Comparison of ENCODE assay signal across 20 cellular contexts in genomic region chr16:27220991-27221390, GRCh38. TPM values are rescaled to one million over a fixed set of nuclear protein-coding genes. Genes with fewer than 3 reads are reported as not detected.
DNase-seq lines count a peak whose midpoint lies in the region; ATAC-seq and TF ChIP-seq lines count a peak whose summit lies in the region.
"Had no signal": no experiment of that assay in that cellular context is flagged by ENCODE, and none has a peak within 500 bp of the region (broad histone marks: within the 10 kb centered on the region; RNA-seq: fewer than 3 reads in every experiment).

No MANE protein-coding gene starts in this region.

- H3K4me3 Mint-ChIP-seq in glutamatergic neuron (ENCODE audit: unreplicated experiment) = peak overlapping the region; percentile 15
- H3K4me3 Mint-ChIP-seq in stimulated activated naive B cell treated with anti-CD40 and anti-IgM and Interleukin-4, amounts not matched to agents 10 μg/mL and 1 μg/mL and 100 μg/mL, for 72 hours = no peak overlapping the region
- no peak overlapping the region for H3K4me3 Mint-ChIP-seq in activated CD8-positive, alpha-beta T cell treated with anti-CD3 and anti-CD28 coated beads, Interleukin-2, amount 10 ng/mL, durations not matched to agents 7 days and 5 days
- H3K4me3 Mint-ChIP-seq: GM23338 had no signal

- in situ Hi-C loops in GM13976 (cut with MboI; ENCODE audit: low sequenced_read_pairs, unreplicated experiment) = no loop called here

- H3K27ac ChIP-seq in RWPE2 (ENCODE audit: poor library complexity, severe bottlenecking) (no peak overlapping the region), RWPE1 (no peak overlapping the region)
- H3K27ac ChIP-seq: C4-2B, PC-9, SJSA1 had no signal

- DNase-seq in GM13976 (ENCODE audit: low spot score) (peak; percentile 25), RWPE2 (ENCODE audit: low spot score) (peak; percentile 54), glutamatergic neuron (no peak), posterior vena cava (ENCODE audit: low spot score) (no peak), RWPE1 (ENCODE audit: low spot score) (no peak)
- no peak for DNase-seq in stimulated activated naive B cell treated with anti-CD40 and anti-IgM and Interleukin-4, amounts not matched to agents 10 μg/mL and 1 μg/mL and 100 μg/mL, for 72 hours
- no peak for DNase-seq in activated CD8-positive, alpha-beta T cell treated with anti-CD3 and anti-CD28 coated beads, Interleukin-2, amount 10 ng/mL, durations not matched to agents 7 days and 5 days
- DNase-seq: ACHN, DND-41, KBM-7, NCI-H1105 treated with DMSO at 0.1 percent for 48 hours, NCI-H1694 treated with DMSO at 0.1 percent for 48 hours, NCI-H2227 treated with DMSO at 0.1 percent for 48 hours, NCI-H510A treated with DMSO at 0.1 percent for 48 hours, NCI-H774, PC-9 had no signal

- H3K27ac Mint-ChIP-seq in glutamatergic neuron (ENCODE audit: unreplicated experiment) = no peak overlapping the region
- peak overlapping the region; percentile 79 for H3K27ac Mint-ChIP-seq in stimulated activated naive B cell treated with anti-CD40 and anti-IgM and Interleukin-4, amounts not matched to agents 10 μg/mL and 1 μg/mL and 100 μg/mL, for 72 hours
- H3K27ac Mint-ChIP-seq in activated CD8-positive, alpha-beta T cell treated with anti-CD3 and anti-CD28 coated beads, Interleukin-2, amount 10 ng/mL, durations not matched to agents 7 days and 5 days = no peak overlapping the region
- H3K27ac Mint-ChIP-seq: GM23338 had no signal

- POLR2A ChIA-PET in activated CD8-positive, alpha-beta T cell treated with anti-CD3 and anti-CD28 coated beads, Interleukin-2, amount 10 ng/mL, durations not matched to agents 7 days and 5 days (lab: Charles Lee) = interaction anchor here (3.6 kb wide), 1 partner anchor 17 kb away, joined by 15 read pairs; the partner anchor contains the start of gene KDM8
- POLR2A ChIA-PET in RWPE1 (lab: Yijun Ruan, JAX; ENCODE audit: low non-redundant PET) = no interaction called here

- intact Hi-C loops in posterior vena cava (cut with DNase I) = loop anchor here (5.0 to 10.0 kb wide), 2 partner anchors 234 to 1654 kb away; no protein-coding TSS in a partner anchor

- H3K27me3 Mint-ChIP-seq in glutamatergic neuron (ENCODE audit: unreplicated experiment) = peaks cover 3% of the 10 kb centered on the region
- H3K27me3 Mint-ChIP-seq in stimulated activated naive B cell treated with anti-CD40 and anti-IgM and Interleukin-4, amounts not matched to agents 10 μg/mL and 1 μg/mL and 100 μg/mL, for 72 hours = no peaks in the 10 kb centered on the region
- H3K27me3 Mint-ChIP-seq in activated CD8-positive, alpha-beta T cell treated with anti-CD3 and anti-CD28 coated beads, Interleukin-2, amount 10 ng/mL, durations not matched to agents 7 days and 5 days (ENCODE audit: low read depth) = no peaks in the 10 kb centered on the region

- H3K4me1 Mint-ChIP-seq in glutamatergic neuron (ENCODE audit: low read depth, unreplicated experiment) = peaks cover 18% of the 10 kb centered on the region
- peaks cover 16 to 30% of the 10 kb centered on the region in 2 donors for H3K4me1 Mint-ChIP-seq in stimulated activated naive B cell treated with anti-CD40 and anti-IgM and Interleukin-4, amounts not matched to agents 10 μg/mL and 1 μg/mL and 100 μg/mL, for 72 hours
- peaks cover 5% of the 10 kb centered on the region for H3K4me1 Mint-ChIP-seq in activated CD8-positive, alpha-beta T cell treated with anti-CD3 and anti-CD28 coated beads, Interleukin-2, amount 10 ng/mL, durations not matched to agents 7 days and 5 days (ENCODE audit: low read depth)

- no peaks in the 10 kb centered on the region for H3K4me1 ChIP-seq in RWPE2 (ENCODE audit: insufficient read depth, poor library complexity, severe bottlenecking)

- ATAC-seq in RWPE2 (ENCODE audit: low read depth) = no peak
- no peak for ATAC-seq in stimulated activated naive B cell treated with anti-CD40 and anti-IgM and Interleukin-4, amounts not matched to agents 10 μg/mL and 1 μg/mL and 100 μg/mL, for 72 hours (replicated peaks)
- ATAC-seq in activated CD8-positive, alpha-beta T cell treated with anti-CD3 and anti-CD28 coated beads, Interleukin-2, amount 10 ng/mL, durations not matched to agents 7 days and 5 days = no peak
- ATAC-seq: GM23338, HCT116 had no signal

- H3K4me3 ChIP-seq in RWPE2 (ENCODE audit: severe bottlenecking) = no peak overlapping the region
- H3K4me3 ChIP-seq: GM23338, PC-9, SJSA1 had no signal

- H3K36me3 Mint-ChIP-seq in glutamatergic neuron (ENCODE audit: unreplicated experiment) = no peaks in the 10 kb centered on the region
- H3K36me3 Mint-ChIP-seq in stimulated activated naive B cell treated with anti-CD40 and anti-IgM and Interleukin-4, amounts not matched to agents 10 μg/mL and 1 μg/mL and 100 μg/mL, for 72 hours = peaks cover 44 to 62% of the 10 kb centered on the region in 2 donors
- peaks cover 12% of the 10 kb centered on the region for H3K36me3 Mint-ChIP-seq in activated CD8-positive, alpha-beta T cell treated with anti-CD3 and anti-CD28 coated beads, Interleukin-2, amount 10 ng/mL, durations not matched to agents 7 days and 5 days (ENCODE audit: low read depth)

- no peaks in the 10 kb centered on the region for H3K27me3 ChIP-seq in RWPE2 (ENCODE audit: insufficient read depth, poor library complexity, severe bottlenecking)
- H3K27me3 ChIP-seq: SJSA1 had no signal

- TF ChIP-seq CTCF in GM13976 (IDR thresholded peaks at IDR 0.05; ENCODE audit: borderline replicate concordance, control extremely low read depth, extremely low read depth, insufficient read depth, missing control alignments) = no peak
- TF ChIP-seq CTCF in RWPE2 (IDR thresholded peaks at IDR 0.05; ENCODE audit: poor library complexity, severe bottlenecking) = no peak
- TF ChIP-seq CTCF in glutamatergic neuron (IDR thresholded peaks at IDR 0.05; ENCODE audit: partially characterized antibody, unreplicated experiment) = no peak
- no peak for TF ChIP-seq CTCF in RWPE1 (conservative IDR thresholded peaks at IDR 0.05; ENCODE audit: low read depth)

- no peaks in the 10 kb centered on the region for H3K9me3 ChIP-seq in RWPE2 (ENCODE audit: severe bottlenecking)
- H3K9me3 ChIP-seq: SJSA1 had no signal

- CTCF ChIA-PET in activated CD8-positive, alpha-beta T cell treated with anti-CD3 and anti-CD28 coated beads, Interleukin-2, amount 10 ng/mL, durations not matched to agents 7 days and 5 days (lab: Charles Lee) = interaction anchor here (1.9 kb wide), 1 partner anchor 41 kb away, joined by 7 read pairs; no protein-coding TSS in a partner anchor
- CTCF ChIA-PET in RWPE1 (lab: Yijun Ruan, JAX) = interaction anchor here (1.4 kb wide), 1 partner anchor 147 kb away, joined by 5 read pairs; no protein-coding TSS in a partner anchor

- H3K9me3 Mint-ChIP-seq in glutamatergic neuron (ENCODE audit: unreplicated experiment) = peaks cover 3% of the 10 kb centered on the region
- no peaks in the 10 kb centered on the region for H3K9me3 Mint-ChIP-seq in stimulated activated naive B cell treated with anti-CD40 and anti-IgM and Interleukin-4, amounts not matched to agents 10 μg/mL and 1 μg/mL and 100 μg/mL, for 72 hours
- H3K9me3 Mint-ChIP-seq in activated CD8-positive, alpha-beta T cell treated with anti-CD3 and anti-CD28 coated beads, Interleukin-2, amount 10 ng/mL, durations not matched to agents 7 days and 5 days (ENCODE audit: insufficient read depth) = no peaks in the 10 kb centered on the region

- peaks cover 4% of the 10 kb centered on the region; the same call in 1 of the 2 replicates for H3K36me3 ChIP-seq in RWPE2 (ENCODE audit: low read depth)

RNA-seq across cellular contexts. Expression of gene KDM8, which starts 17.7 kb away (rescaled TPM):
- total RNA-seq in glutamatergic neuron (ENCODE audit: unreplicated experiment) (9.6 TPM), posterior vena cava (1 to 10 TPM; 4.4 to 4.6 TPM)
- total RNA-seq in activated CD8-positive, alpha-beta T cell treated with anti-CD3 and anti-CD28 coated beads, Interleukin-2, amount 10 ng/mL, durations not matched to agents 7 days and 5 days = 10 to 100 TPM; 14.7 to 15.0 TPM

RNA-seq across cellular contexts. Expression of gene NSMCE1, which starts 47.6 kb away (rescaled TPM):
- total RNA-seq in glutamatergic neuron (ENCODE audit: unreplicated experiment) (32.7 TPM), posterior vena cava (10 to 100 TPM; 45.3 to 52.0 TPM)
- 10 to 100 TPM; 87.3 to 94.9 TPM for total RNA-seq in activated CD8-positive, alpha-beta T cell treated with anti-CD3 and anti-CD28 coated beads, Interleukin-2, amount 10 ng/mL, durations not matched to agents 7 days and 5 days

Comparison
In these comparisons a context has a peak if more than half of its experiments do, and no peak if none do; other contexts are left out.
1. DNase-seq: peak in GM13976 (single experiment) and RWPE2 (single experiment); none in glutamatergic neuron (single experiment), stimulated activated naive B cell treated with anti-CD40 and anti-IgM and Interleukin-4, amounts not matched to agents 10 μg/mL and 1 μg/mL and 100 μg/mL, for 72 hours (single experiment), posterior vena cava (single experiment), activated CD8-positive, alpha-beta T cell treated with anti-CD3 and anti-CD28 coated beads, Interleukin-2, amount 10 ng/mL, durations not matched to agents 7 days and 5 days (single experiment) and RWPE1 (single experiment).